12 cellular contexts compared by ENCODE assay signal in the genomic region with DNA sequence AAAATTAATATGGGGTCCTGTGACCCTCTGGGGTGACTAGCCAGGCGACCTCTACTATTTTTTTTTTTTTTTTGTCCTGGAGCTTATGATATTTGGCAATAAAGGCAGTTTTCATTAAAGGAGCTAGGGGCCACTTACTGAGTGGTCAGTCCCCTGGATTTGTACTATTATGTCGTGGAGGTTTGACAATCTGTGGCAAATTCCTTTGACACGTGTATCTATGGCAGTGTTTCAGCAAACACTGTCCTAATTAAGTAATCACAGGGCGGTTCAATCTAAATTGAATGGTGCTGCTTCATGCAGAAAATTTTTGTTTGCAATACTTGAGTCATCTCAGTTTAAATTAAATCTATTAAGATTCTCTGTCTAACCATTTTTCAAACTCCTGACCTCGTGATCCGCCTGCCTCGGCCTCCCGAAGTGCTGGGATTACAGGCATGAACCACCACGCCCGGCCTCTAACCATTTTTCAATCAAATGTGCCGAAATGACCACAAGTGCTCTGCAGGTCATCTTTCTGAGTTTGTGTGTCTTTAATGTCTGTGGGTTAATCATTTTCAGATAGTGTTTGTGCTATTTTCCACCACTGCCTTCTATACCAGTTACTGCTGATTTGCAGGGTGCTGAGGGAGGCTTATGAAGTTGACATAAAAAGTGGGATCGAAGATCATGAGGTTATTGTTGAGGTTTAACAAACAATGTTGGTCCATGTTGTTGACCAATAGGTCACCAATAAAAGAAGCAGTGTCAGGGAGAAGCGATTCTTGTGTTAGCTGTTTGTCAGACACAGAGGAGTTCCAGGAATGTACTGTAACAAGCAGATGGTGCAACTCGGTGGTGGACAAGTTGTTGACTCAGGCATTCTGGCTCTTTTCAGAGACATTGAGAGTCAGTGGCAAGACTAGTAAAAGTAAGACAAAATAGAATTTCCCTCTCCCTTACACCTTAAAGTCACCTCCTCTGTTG. TPM values are rescaled to one million over a fixed set of nuclear protein-coding genes. Genes with fewer than 3 reads are reported as not detected.
DNase-seq lines count a peak whose midpoint lies in the region; ATAC-seq and TF ChIP-seq lines count a peak whose summit lies in the region.
"Had no signal": no experiment of that assay in that cellular context is flagged by ENCODE, and none has a peak within 500 bp of the region (broad histone marks: within the 10 kb centered on the region; RNA-seq: fewer than 3 reads in every experiment).

No MANE protein-coding gene starts in this region.

- H3K9me3 Mint-ChIP-seq in Calu3 (ENCODE audit: low read depth, unreplicated experiment): no peaks in the 10 kb centered on the region
- H3K9me3 Mint-ChIP-seq: activated T-cell treated with anti-CD3 and anti-CD28 coated beads, Interleukin-2, amount 50 U/mL, for 4 hours; IgD-negative memory B cell; stimulated activated naive B cell treated with anti-CD40 and anti-IgM and Interleukin-4, amounts not matched to agents 10 μg/mL and 1 μg/mL and 100 μg/mL, for 72 hours had no signal

- H3K4me1 Mint-ChIP-seq in Calu3 (ENCODE audit: low read depth, unreplicated experiment): peaks cover 31% of the 10 kb centered on the region
- H3K4me1 Mint-ChIP-seq: IgD-negative memory B cell had no signal

- H2AFZ ChIP-seq in PC-9: no peak overlapping the region
- peak overlapping the region; percentile 16 for H2AFZ ChIP-seq in osteoblast (ENCODE audit: low read length)

- no peaks in the 10 kb centered on the region for H3K36me3 Mint-ChIP-seq in Calu3 (ENCODE audit: insufficient read depth, unreplicated experiment)
- H3K36me3 Mint-ChIP-seq: IgD-negative memory B cell; stimulated activated naive B cell treated with anti-CD40 and anti-IgM and Interleukin-4, amounts not matched to agents 10 μg/mL and 1 μg/mL and 100 μg/mL, for 72 hours had no signal

- no peak overlapping the region for H3K27ac ChIP-seq in PC-9
- H3K27ac ChIP-seq in osteoblast (ENCODE audit: low read depth, low read length): no peak overlapping the region

- H3K27me3 ChIP-seq in PC-9 (ENCODE audit: insufficient read depth, low read depth) (no peaks in the 10 kb centered on the region), osteoblast (ENCODE audit: insufficient read depth, low read length) (no peaks in the 10 kb centered on the region)

- H3K27me3 Mint-ChIP-seq in Calu3 (ENCODE audit: unreplicated experiment): no peaks in the 10 kb centered on the region
- H3K27me3 Mint-ChIP-seq: IgD-negative memory B cell had no signal

- peak overlapping the region; percentile 4 for H3K27ac Mint-ChIP-seq in Calu3 (ENCODE audit: unreplicated experiment)
- H3K27ac Mint-ChIP-seq: IgD-negative memory B cell; stimulated activated naive B cell treated with anti-CD40 and anti-IgM and Interleukin-4, amounts not matched to agents 10 μg/mL and 1 μg/mL and 100 μg/mL, for 72 hours had no signal

- H3K36me3 ChIP-seq in PC-9 (ENCODE audit: low read depth) (no peaks in the 10 kb centered on the region), osteoblast (ENCODE audit: insufficient read depth, low read length) (no peaks in the 10 kb centered on the region)

- H3K79me2 ChIP-seq in PC-9 (ENCODE audit: low read depth) (no peaks in the 10 kb centered on the region), osteoblast (ENCODE audit: insufficient read depth, low read length) (no peaks in the 10 kb centered on the region)

- ATAC-seq in GM19395 (IDR thresholded peaks at IDR 0.05; ENCODE audit: unreplicated experiment) (no peak), GM18511 (IDR thresholded peaks at IDR 0.05; ENCODE audit: unreplicated experiment) (no peak)
- ATAC-seq: activated T-cell treated with anti-CD3 and anti-CD28 coated beads, Interleukin-2, amount 50 U/mL, for 4 hours; stimulated activated naive B cell treated with anti-CD40 and anti-IgM and Interleukin-4, amounts not matched to agents 10 μg/mL and 1 μg/mL and 100 μg/mL, for 72 hours had no signal

- no peak overlapping the region for H3K4me3 Mint-ChIP-seq in Calu3 (ENCODE audit: low read depth, unreplicated experiment)
- H3K4me3 Mint-ChIP-seq: activated T-cell treated with anti-CD3 and anti-CD28 coated beads, Interleukin-2, amount 50 U/mL, for 4 hours; IgD-negative memory B cell; stimulated activated naive B cell treated with anti-CD40 and anti-IgM and Interleukin-4, amounts not matched to agents 10 μg/mL and 1 μg/mL and 100 μg/mL, for 72 hours had no signal

- intact Hi-C loops in Calu3 (cut with micrococcal nuclease; ENCODE audit: unreplicated experiment) (loop anchor here (1.0 to 5.0 kb wide), 2 partner anchors 84 to 417 kb away; a partner anchor contains a TSS), PC-9 (cut with micrococcal nuclease; ENCODE audit: unreplicated experiment) (loop anchor here (5.0 kb wide), 1 partner anchor 83 kb away; no protein-coding TSS in a partner anchor)

- H3F3A ChIP-seq in PC-9 (ENCODE audit: insufficient read depth, low read depth): peaks cover 6% of the 10 kb centered on the region

- H3K9me3 ChIP-seq in PC-9 (ENCODE audit: insufficient read depth, low read depth) (no peaks in the 10 kb centered on the region), osteoblast (ENCODE audit: low read depth, low read length) (no peaks in the 10 kb centered on the region)

- no peak overlapping the region for H3K4me3 ChIP-seq in PC-9
- H3K4me3 ChIP-seq in osteoblast (ENCODE audit: insufficient read depth, low read length): no peak overlapping the region

- no peaks in the 10 kb centered on the region for H4K20me1 ChIP-seq in PC-9 (ENCODE audit: insufficient read depth)
- no peaks in the 10 kb centered on the region for H4K20me1 ChIP-seq in osteoblast (ENCODE audit: insufficient read depth, low read length)

- H3K4me2 ChIP-seq in PC-9 (0 out of 2 replicates have a peak overlapping the region, but pooled peaks have one; percentile 4), osteoblast (ENCODE audit: insufficient read depth, low read length) (peak overlapping the region; percentile 14)

- BruUV-seq in Calu3 (replicated peaks; lab: Mats Ljungman, UMichigan): no TSS peak
- no TSS peak for BruUV-seq in PC-9 (replicated peaks; lab: Mats Ljungman, UMichigan)

- TF ChIP-seq CTCF in Calu3 (IDR thresholded peaks at IDR 0.05; ENCODE audit: unreplicated experiment) (no peak), PC-9 (conservative IDR thresholded peaks at IDR 0.05) (no peak), osteoblast (IDR thresholded peaks at IDR 0.05; ENCODE audit: extremely low read depth, low read depth, low read length) (no peak)

- H3K4me1 ChIP-seq in PC-9 (replicated peaks; ENCODE audit: insufficient read depth): peaks cover 20% of the 10 kb centered on the region
- H3K4me1 ChIP-seq in osteoblast (ENCODE audit: insufficient read depth, low read length): peaks cover 7% of the 10 kb centered on the region

- H3K9me2 ChIP-seq in PC-9 (ENCODE audit: insufficient read depth): no peaks in the 10 kb centered on the region

- POLR2A ChIA-PET in PC-9 (lab: Charles Lee; ENCODE audit: unreplicated experiment): no interaction called here

- CTCF ChIA-PET in Calu3 (lab: Charles Lee) (interaction anchor here (0.6 to 1.2 kb wide), 5 partner anchors 44 to 737 kb away, joined by 3 to 7 read pairs (median 4); no protein-coding TSS in a partner anchor), PC-9 (lab: Charles Lee) (no interaction called here)

- DNase-seq in Calu3 (peak; percentile 30), PC-9 (peak in 1 of 2 experiments; percentile 77), fibroblast of peridontal ligament (ENCODE audit: extremely low read depth) (peak; percentile 73), osteoblast (ENCODE audit: insufficient read length, low spot score, missing footprints) (peak; percentile 52), DMS79 (lab: John Stamatoyannopoulos, UW) (no peak), NCI-H2081 (lab: John Stamatoyannopoulos, UW) (no peak)
- DNase-seq: activated T-cell treated with anti-CD3 and anti-CD28 coated beads, Interleukin-2, amount 50 U/mL, for 4 hours; head of caudate nucleus; stimulated activated naive B cell treated with anti-CD40 and anti-IgM and Interleukin-4, amounts not matched to agents 10 μg/mL and 1 μg/mL and 100 μg/mL, for 72 hours had no signal

RNA-seq across cellular contexts. Expression of a gene that starts 18.6 kb away (rescaled TPM):
- total RNA-seq in Calu3 (2022) (0.09 and 0.95 TPM in 2 replicates), PC-9 (2021) (not detected in 2 replicates), osteoblast (not detected in 2 replicates)

Comparison
In these comparisons a context has a peak if more than half of its experiments do, and no peak if none do; other contexts are left out.
1. DNase-seq: peak in Calu3 (single experiment), fibroblast of peridontal ligament (single experiment) and osteoblast (single experiment); none in DMS79 (single experiment) and NCI-H2081 (0 of 2).